19 cellular contexts compared by ENCODE assay signal in genomic region chr11:123973816-123974215, GRCh38. TPM values are rescaled to one million over a fixed set of nuclear protein-coding genes. Genes with fewer than 3 reads are reported as not detected.
A peak's percentile ranks its signal among the peaks of the same experiment; 100 is the strongest.
DNase-seq lines count a peak whose midpoint lies in the region; ATAC-seq, FAIRE-seq and TF ChIP-seq lines count a peak whose summit lies in the region.
"Had no signal": no experiment of that assay in that cellular context is flagged by ENCODE, and none has a peak within 500 bp of the region (broad histone marks: within the 10 kb centered on the region; RNA-seq: fewer than 3 reads in every experiment).

No MANE protein-coding gene starts in this region.

- no peak overlapping the region for H3K4me3 ChIP-seq in HCT116 (replicated peaks in 1 of 2; ENCODE audit: low read depth in 1 of 2, low read length in 2 of 2)
- H3K4me3 ChIP-seq in fibroblast of the aortic adventitia (ENCODE audit: low read depth, low read length): no peak overlapping the region
- no peak overlapping the region for H3K4me3 ChIP-seq in ascending aorta
- H3K4me3 ChIP-seq: lung, spleen had no signal

- H3K9me3 ChIP-seq in HCT116 (ENCODE audit: control insufficient read depth in 1 of 2, insufficient read depth in 1 of 2, low read depth in 1 of 2, low read length in 2 of 2) (no peaks in the 10 kb centered on the region), ascending aorta (no peaks in the 10 kb centered on the region)

- no peaks in the 10 kb centered on the region for H3K4me1 ChIP-seq in HCT116 (ENCODE audit: control insufficient read depth in 1 of 2, insufficient read depth in 2 of 2, low read length in 2 of 2)
- H3K4me1 ChIP-seq in ascending aorta: no peaks in the 10 kb centered on the region
- H3K4me1 ChIP-seq: spleen had no signal

- ATAC-seq in HCT116: no peak
- ATAC-seq in GM19351 (IDR thresholded peaks at IDR 0.05; ENCODE audit: unreplicated experiment): no peak
- ATAC-seq: WTC11 had no signal

- no peaks in the 10 kb centered on the region for H4K20me1 ChIP-seq in HCT116 (ENCODE audit: insufficient read depth)

- no peaks in the 10 kb centered on the region for H3K9me2 ChIP-seq in HCT116 (ENCODE audit: insufficient read depth)

- TF ChIP-seq POLR2A in HCT116 (IDR thresholded peaks at IDR 0.05; ENCODE audit: borderline replicate concordance, extremely low read depth, insufficient read depth, insufficient read length) (no peak), GM12892 (IDR thresholded peaks at IDR 0.05; ENCODE audit: low read depth, low read length) (no peak)

- no peak for FAIRE-seq in GM12892 (lab: Jason Lieb, UNC)

- BruUV-seq in HCT116 (replicated peaks; lab: Mats Ljungman, UMichigan): no TSS peak

- TF ChIP-seq RAD21 in HCT116 (IDR thresholded peaks at IDR 0.05; ENCODE audit: low read depth): no peak

- CTCF ChIA-PET in HCT116 (lab: Charles Lee): no interaction called here

- RAD21 ChIA-PET in HCT116 (lab: Charles Lee; ENCODE audit: low non-redundant PET in 1 of 2, low total read pairs in 2 of 2, uncharacterized antibody in 2 of 2, unreplicated experiment in 2 of 2): no interaction called here

- H3K27ac ChIP-seq in HCT116 (ENCODE audit: low read depth, low read length) (no peak overlapping the region), ascending aorta (no peak overlapping the region)
- H3K27ac ChIP-seq: HL-60, spleen had no signal

- H3K79me2 ChIP-seq in HCT116 (ENCODE audit: insufficient read depth, low read length): no peaks in the 10 kb centered on the region

- POLR2A ChIA-PET in HCT116 (lab: Charles Lee): no interaction called here

- no peak overlapping the region for H3K4me2 ChIP-seq in HCT116 (ENCODE audit: low read length)

- TF ChIP-seq CTCF in HCT116 (IDR thresholded peaks at IDR 0.05 in 2 of 3, conservative IDR thresholded peaks at IDR 0.05 in 1 of 3; ENCODE audit: borderline replicate concordance in 1 of 3, insufficient read depth in 1 of 3, low read depth in 2 of 3, low read length in 2 of 3) (no peak), fibroblast of the aortic adventitia (IDR thresholded peaks at IDR 0.05; ENCODE audit: insufficient read depth, low read length) (no peak), ascending aorta (IDR thresholded peaks at IDR 0.05) (no peak)

- intact Hi-C loops in HCT116 (cut with micrococcal nuclease) (no loop called here), ascending aorta (cut with DNase I) (no loop called here)

- no peak overlapping the region for H2AFZ ChIP-seq in HCT116 (ENCODE audit: low read depth, low read length, poor library complexity, severe bottlenecking)

- H3K9ac ChIP-seq in HCT116 (ENCODE audit: low read length): no peak overlapping the region

- DNase-seq in HCT116 (ENCODE audit: low read depth, low spot score): peak; percentile 13
- peak; percentile 75 for DNase-seq in amniotic epithelial cell (ENCODE audit: low read depth)
- peak; percentile 80 for DNase-seq in fibroblast of the aortic adventitia (ENCODE audit: low read depth)
- peak; percentile 20 for DNase-seq in stromal cell of bone marrow (ENCODE audit: low read depth)
- no peak for DNase-seq in ascending aorta (ENCODE audit: low spot score in 2 of 2)
- no peak for DNase-seq in GM12892 (ENCODE audit: insufficient read length)
- DNase-seq: activated CD8-positive, alpha-beta memory T cell treated with anti-CD3 and anti-CD28 coated beads, Interleukin-2, amount 50 U/mL, for 4 hours; activated naive CD8-positive, alpha-beta T cell treated with anti-CD3 and anti-CD28 coated beads for 36 hours; COR-L47; head of caudate nucleus; MM.1S; NCI-H2107; nucleus accumbens; spleen had no signal

- H3K27me3 ChIP-seq in HCT116 (ENCODE audit: insufficient read depth, low read length) (0 out of 2 replicates have a peak, but pooled peaks cover 3% of the 10 kb centered on the region), ascending aorta (no peaks in the 10 kb centered on the region)
- H3K27me3 ChIP-seq: spleen had no signal

- no peaks in the 10 kb centered on the region for H3K36me3 ChIP-seq in HCT116 (ENCODE audit: control insufficient read depth in 1 of 2, insufficient read depth in 2 of 2, low read length in 2 of 2)
- no peaks in the 10 kb centered on the region for H3K36me3 ChIP-seq in ascending aorta
- H3K36me3 ChIP-seq: spleen had no signal

TF ChIP-seq in HCT116, 20 proteins besides CTCF, POLR2A, EP300 and RAD21:
- TF ChIP-seq MAX (IDR thresholded peaks at IDR 0.05) (no peak), POLR2AphosphoS5 (IDR thresholded peaks at IDR 0.05; ENCODE audit: low read depth, low read length) (no peak), ELF1 (IDR thresholded peaks at IDR 0.05; ENCODE audit: borderline replicate concordance, low read depth) (no peak), YY1 (IDR thresholded peaks at IDR 0.05; ENCODE audit: extremely low read depth, insufficient replicate concordance, low read depth, low read length) (no peak), ZFX (IDR thresholded peaks at IDR 0.05) (no peak), CBX3 (IDR thresholded peaks at IDR 0.05; ENCODE audit: low read depth) (no peak), JUND (IDR thresholded peaks at IDR 0.05) (peak; percentile 66), SP1 (IDR thresholded peaks at IDR 0.05; ENCODE audit: low read depth) (peak; percentile 49), FOSL1 (IDR thresholded peaks at IDR 0.05; ENCODE audit: low read depth) (peak; percentile 77), EGR1 (IDR thresholded peaks at IDR 0.05; ENCODE audit: low read depth) (no peak), SIN3A (IDR thresholded peaks at IDR 0.05; ENCODE audit: low read depth) (no peak), SRF (IDR thresholded peaks at IDR 0.05; ENCODE audit: low read depth) (no peak), ATF3 (IDR thresholded peaks at IDR 0.05) (no peak)
- TF ChIP-seq, protein P1, sequence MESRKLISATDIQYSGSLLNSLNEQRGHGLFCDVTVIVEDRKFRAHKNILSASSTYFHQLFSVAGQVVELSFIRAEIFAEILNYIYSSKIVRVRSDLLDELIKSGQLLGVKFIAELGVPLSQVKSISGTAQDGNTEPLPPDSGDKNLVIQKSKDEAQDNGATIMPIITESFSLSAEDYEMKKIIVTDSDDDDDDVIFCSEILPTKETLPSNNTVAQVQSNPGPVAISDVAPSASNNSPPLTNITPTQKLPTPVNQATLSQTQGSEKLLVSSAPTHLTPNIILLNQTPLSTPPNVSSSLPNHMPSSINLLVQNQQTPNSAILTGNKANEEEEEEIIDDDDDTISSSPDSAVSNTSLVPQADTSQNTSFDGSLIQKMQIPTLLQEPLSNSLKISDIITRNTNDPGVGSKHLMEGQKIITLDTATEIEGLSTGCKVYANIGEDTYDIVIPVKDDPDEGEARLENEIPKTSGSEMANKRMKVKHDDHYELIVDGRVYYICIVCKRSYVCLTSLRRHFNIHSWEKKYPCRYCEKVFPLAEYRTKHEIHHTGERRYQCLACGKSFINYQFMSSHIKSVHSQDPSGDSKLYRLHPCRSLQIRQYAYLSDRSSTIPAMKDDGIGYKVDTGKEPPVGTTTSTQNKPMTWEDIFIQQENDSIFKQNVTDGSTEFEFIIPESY (IDR thresholded peaks at IDR 0.05; ENCODE audit: extremely low read depth, insufficient replicate concordance, low read length): no peak
TF ChIP-seq in HCT116: peak in this region for 3.

RNA-seq across cellular contexts. Expression of gene OR10S1, which starts 3.8 kb away (rescaled TPM):
- total RNA-seq in HCT116 (2021; ENCODE audit: unreplicated experiment): not detected
- polyA plus RNA-seq in HCT116 (2012): 0.05 and 0.10 TPM in 2 replicates
- not detected in 2 replicates for total RNA-seq in fibroblast of the aortic adventitia (ENCODE audit: low replicate concordance)
- total RNA-seq in ascending aorta: not detected
- not detected for polyA plus RNA-seq in GM12892 (2012; ENCODE audit: missing spikeins)
- total RNA-seq: activated naive CD8-positive, alpha-beta T cell treated with anti-CD3 and anti-CD28 coated beads for 36 hours; lung; spleen; temporal lobe; WTC11 had no signal
- polyA plus RNA-seq: lung, spleen had no signal

RNA-seq across cellular contexts. Expression of gene OR10G6, which starts 21.1 kb away (rescaled TPM):
- not detected for total RNA-seq in HCT116 (2021; ENCODE audit: unreplicated experiment)
- polyA plus RNA-seq in HCT116 (2012): not detected in 2 replicates
- total RNA-seq in fibroblast of the aortic adventitia (ENCODE audit: low replicate concordance): not detected in 2 replicates
- not detected for total RNA-seq in ascending aorta
- polyA plus RNA-seq in GM12892 (2012; ENCODE audit: missing spikeins): not detected
- total RNA-seq: activated naive CD8-positive, alpha-beta T cell treated with anti-CD3 and anti-CD28 coated beads for 36 hours; lung; spleen; temporal lobe; WTC11 had no signal
- polyA plus RNA-seq: lung, spleen had no signal

RNA-seq across cellular contexts. Expression of gene OR6T1, which starts 30.2 kb away (rescaled TPM):
- total RNA-seq in HCT116 (2021; ENCODE audit: unreplicated experiment): not detected
- polyA plus RNA-seq in HCT116 (2012): 0.05 TPM in 1 of 2 replicates, not detected in the other
- total RNA-seq in fibroblast of the aortic adventitia (ENCODE audit: low replicate concordance): not detected in 2 replicates
- not detected for total RNA-seq in ascending aorta
- polyA plus RNA-seq in GM12892 (2012; ENCODE audit: missing spikeins): not detected
- total RNA-seq: activated naive CD8-positive, alpha-beta T cell treated with anti-CD3 and anti-CD28 coated beads for 36 hours; lung; spleen; temporal lobe; WTC11 had no signal
- polyA plus RNA-seq: lung, spleen had no signal

RNA-seq across cellular contexts. Expression of gene OR4D5, which starts 34.4 kb away (rescaled TPM):
- not detected for total RNA-seq in HCT116 (2021; ENCODE audit: unreplicated experiment)
- not detected in 2 replicates for polyA plus RNA-seq in HCT116 (2012)
- total RNA-seq in fibroblast of the aortic adventitia (ENCODE audit: low replicate concordance): not detected in 2 replicates
- not detected for total RNA-seq in ascending aorta
- not detected for polyA plus RNA-seq in GM12892 (2012; ENCODE audit: missing spikeins)
- total RNA-seq: activated naive CD8-positive, alpha-beta T cell treated with anti-CD3 and anti-CD28 coated beads for 36 hours; lung; spleen; temporal lobe; WTC11 had no signal
- polyA plus RNA-seq: lung, spleen had no signal

RNA-seq across cellular contexts. Expression of gene OR10G4, which starts 39.0 kb away (rescaled TPM):
- not detected for total RNA-seq in HCT116 (2021; ENCODE audit: unreplicated experiment)
- polyA plus RNA-seq in HCT116 (2012): not detected in 2 replicates
- total RNA-seq in fibroblast of the aortic adventitia (ENCODE audit: low replicate concordance): not detected in 2 replicates
- not detected for total RNA-seq in ascending aorta
- not detected for polyA plus RNA-seq in GM12892 (2012; ENCODE audit: missing spikeins)
- total RNA-seq: activated naive CD8-positive, alpha-beta T cell treated with anti-CD3 and anti-CD28 coated beads for 36 hours; lung; spleen; temporal lobe had no signal
- polyA plus RNA-seq: lung, spleen had no signal

Comparison
In these comparisons a context has a peak if more than half of its experiments do, and no peak if none do; other contexts are left out.
1. DNase-seq: peak in HCT116 (single experiment), amniotic epithelial cell (single experiment), fibroblast of the aortic adventitia (single experiment) and stromal cell of bone marrow (single experiment); none in ascending aorta (0 of 2) and GM12892 (single experiment).